16 cellular contexts compared by ENCODE assay signal in genomic region chr7:97107192-97107800, GRCh38. TPM values are rescaled to one million over a fixed set of nuclear protein-coding genes. Genes with fewer than 3 reads are reported as not detected.
DNase-seq lines count a peak whose midpoint lies in the region; ATAC-seq, FAIRE-seq and TF ChIP-seq lines count a peak whose summit lies in the region.
"Had no signal": no experiment of that assay in that cellular context is flagged by ENCODE, and none has a peak within 500 bp of the region (broad histone marks: within the 10 kb centered on the region; RNA-seq: fewer than 3 reads in every experiment).

No MANE protein-coding gene starts in this region.

- TF ChIP-seq POLR2A in HepG2 (IDR thresholded peaks at IDR 0.05; ENCODE audit: insufficient read depth in 1 of 2, low read depth in 2 of 2, low read length in 2 of 2) (no peak), right lobe of liver (IDR thresholded peaks at IDR 0.05) (no peak)

- intact Hi-C loops in HepG2 (cut with micrococcal nuclease; ENCODE audit: unreplicated experiment) (no loop called here), right lobe of liver (cut with DNase I) (loop anchor here in 1 of 2 donors (10.0 kb wide), 1 partner anchor 728 kb away; no protein-coding TSS in a partner anchor), Right ventricle myocardium inferior (cut with DNase I) (no loop called here)

- no peaks in the 10 kb centered on the region for H3K4me1 Mint-ChIP-seq in type B pancreatic cell (ENCODE audit: unreplicated experiment)

- H3K4me3 Mint-ChIP-seq in type B pancreatic cell, result no peak overlapping the region

- CTCF ChIA-PET in HepG2 (lab: Yijun Ruan, JAX; ENCODE audit: low intra/inter-chr PET ratio, low total read pairs), result interaction anchor here (1.9 kb wide), 1 partner anchor 739 kb away, joined by 3 read pairs; no protein-coding TSS in a partner anchor

- BruUV-seq in HepG2 (replicated peaks; lab: Mats Ljungman, UMichigan), result no TSS peak

- H3K36me3 ChIP-seq in HepG2 (replicated peaks in 1 of 2; ENCODE audit: control insufficient read depth in 1 of 2, insufficient read depth in 2 of 2, low read length in 2 of 2) (no peaks in the 10 kb centered on the region), right lobe of liver (no peaks in the 10 kb centered on the region), hepatocyte (replicated peaks; ENCODE audit: insufficient read depth, low read depth) (no peaks in the 10 kb centered on the region)

- H3K79me2 ChIP-seq in HepG2 (ENCODE audit: insufficient read depth, low read length) (no peaks in the 10 kb centered on the region), hepatocyte (no peaks in the 10 kb centered on the region)

- TF ChIP-seq CTCF in HepG2 (CRISPR knock-in tag; IDR thresholded peaks at IDR 0.05) (no peak), right lobe of liver (IDR thresholded peaks at IDR 0.05) (no peak), fibroblast of the aortic adventitia (IDR thresholded peaks at IDR 0.05; ENCODE audit: insufficient read depth, low read length) (no peak), type B pancreatic cell (conservative IDR thresholded peaks at IDR 0.05) (no peak), hepatocyte (IDR thresholded peaks at IDR 0.05; ENCODE audit: poor library complexity) (no peak)

- peak overlapping the region; percentile 57 for H3K27ac Mint-ChIP-seq in type B pancreatic cell

- no peaks in the 10 kb centered on the region for H4K20me1 ChIP-seq in HepG2 (ENCODE audit: insufficient read depth, low read length)
- no peaks in the 10 kb centered on the region for H4K20me1 ChIP-seq in hepatocyte (ENCODE audit: insufficient read depth, poor library complexity, severe bottlenecking)

- peaks cover 4% of the 10 kb centered on the region for H3K9me3 Mint-ChIP-seq in type B pancreatic cell

- H3K27me3 Mint-ChIP-seq in type B pancreatic cell, result peaks cover 15% of the 10 kb centered on the region

- no peaks in the 10 kb centered on the region; the same call in 1 of the 2 replicates for H3K4me1 ChIP-seq in HepG2 (ENCODE audit: insufficient read depth, low read length)
- no peaks in the 10 kb centered on the region for H3K4me1 ChIP-seq in right lobe of liver
- H3K4me1 ChIP-seq in hepatocyte (ENCODE audit: insufficient read depth), result no peaks in the 10 kb centered on the region
- H3K4me1 ChIP-seq: Caco-2 had no signal

- H3K27me3 ChIP-seq in HepG2 (ENCODE audit: control insufficient read depth in 1 of 2, insufficient read depth in 2 of 2, low read length in 2 of 2), result peaks cover 0 to 3% of the 10 kb centered on the region in 2 experiments; a peak in 1 of 5 replicates
- H3K27me3 ChIP-seq in right lobe of liver, result no peaks in the 10 kb centered on the region
- H3K27me3 ChIP-seq in hepatocyte, result peaks cover 2% of the 10 kb centered on the region

- TF ChIP-seq EP300 in HepG2 (IDR thresholded peaks at IDR 0.05; ENCODE audit: low read depth in 2 of 2, low read length in 2 of 2) (no peak), HepG2 (CRISPR knock-in tag; IDR thresholded peaks at IDR 0.05; ENCODE audit: borderline replicate concordance) (no peak)

- WGBS in HepG2 (ENCODE audit: low lambda C conversion rate), result 2% methylated on average over 2 of the region's 2 CpGs
- WGBS in right lobe of liver (ENCODE audit: insufficient coverage, low coverage, low lambda C conversion rate, missing lambda C conversion rate), result 63% methylated on average over 2 of the region's 2 CpGs
- 98% methylated on average over 2 of the region's 2 CpGs for WGBS in hepatocyte (ENCODE audit: low lambda C conversion rate, missing lambda C conversion rate)

- no peaks in the 10 kb centered on the region for H3K9me2 ChIP-seq in hepatocyte (replicated peaks; ENCODE audit: insufficient read depth)
- H3K9me2 ChIP-seq: SK-N-SH had no signal

- POLR2A ChIA-PET in HepG2 (lab: Yijun Ruan, JAX), result no interaction called here

- H3K9ac ChIP-seq in HepG2 (ENCODE audit: insufficient read depth, low read depth, low read length), result no peak overlapping the region
- H3K9ac ChIP-seq: SK-N-SH had no signal

- DNase-seq in HepG2 (ENCODE audit: low spot score) (no peak), right lobe of liver (no peak), amniotic epithelial cell (ENCODE audit: low read depth) (peak; percentile 55), fibroblast of the aortic adventitia (ENCODE audit: low read depth) (peak; percentile 49), type B pancreatic cell (ENCODE audit: extremely low spot score, unreplicated experiment) (no peak), hepatocyte (ENCODE audit: low spot score) (no peak), NCI-H2196 (lab: John Stamatoyannopoulos, UW; ENCODE audit: unreplicated experiment) (no peak), Right ventricle myocardium inferior (ENCODE audit: missing footprints) (no peak)
- DNase-seq: Caco-2, NCI-H1694 treated with DMSO at 0.1 percent for 48 hours, NCI-H446 treated with DMSO at 0.1 percent for 48 hours, NCI-H748 treated with DMSO at 0.1 percent for 48 hours, Right ventricle myocardium superior, SK-N-SH had no signal

- H3K4me3 ChIP-seq in HepG2 (replicated peaks in 1 of 3; ENCODE audit: insufficient read depth in 1 of 3, low read depth in 2 of 3, low read length in 3 of 3) (no peak overlapping the region), right lobe of liver (no peak overlapping the region), fibroblast of the aortic adventitia (ENCODE audit: low read depth, low read length) (no peak overlapping the region), hepatocyte (no peak overlapping the region)

- TF ChIP-seq RAD21 in HepG2 (CRISPR knock-in tag; IDR thresholded peaks at IDR 0.05), result no peak

- ATAC-seq in HepG2, result no peak
- ATAC-seq in right lobe of liver, result no peak
- no peak for ATAC-seq in Right ventricle myocardium inferior
- ATAC-seq: HCT116 had no signal

- FAIRE-seq in HepG2 (lab: Jason Lieb, UNC), result no peak

- H3K27ac ChIP-seq in HepG2 (ENCODE audit: extremely low read length, insufficient read depth, low read length) (no peak overlapping the region), right lobe of liver (no peak overlapping the region), hepatocyte (no peak overlapping the region)
- H3K27ac ChIP-seq: C4-2B had no signal

- no peak overlapping the region for H3K4me2 ChIP-seq in HepG2 (ENCODE audit: low read depth, low read length)
- H3K4me2 ChIP-seq in hepatocyte, result no peak overlapping the region
- H3K4me2 ChIP-seq: SK-N-SH had no signal

- H2AFZ ChIP-seq in HepG2 (ENCODE audit: low read length) (no peak overlapping the region), hepatocyte (no peak overlapping the region)

- in situ Hi-C loops in HepG2 (cut with HindIII; ENCODE audit: extremely low pct_ligation_motif_present, low pct_unique_long_range_greater_than_20kb), result no loop called here

- peaks cover 6% of the 10 kb centered on the region; the same call in 1 of the 2 replicates for H3K9me3 ChIP-seq in HepG2 (ENCODE audit: low read length)
- H3K9me3 ChIP-seq in right lobe of liver, result no peaks in the 10 kb centered on the region
- H3K9me3 ChIP-seq in hepatocyte (ENCODE audit: low read depth), result no peaks in the 10 kb centered on the region
- H3K9me3 ChIP-seq: Caco-2, SK-N-SH had no signal

- no peaks in the 10 kb centered on the region for H3K36me3 Mint-ChIP-seq in type B pancreatic cell

TF ChIP-seq in HepG2, 621 proteins besides CTCF, POLR2A, EP300 and RAD21:
- TF ChIP-seq MAFG (CRISPR knock-in tag; IDR thresholded peaks at IDR 0.05) (no peak), ZNF124 (CRISPR knock-in tag; IDR thresholded peaks at IDR 0.05) (peak; percentile 96; the same call in 1 of the 2 replicates)

RNA-seq across cellular contexts. Expression of gene SDHAF3, which starts 10.2 kb away (rescaled TPM):
- 32.6 and 46.9 TPM in 2 replicates for total RNA-seq in HepG2 (2016; rRNA removed; fragmentation: Illumina TruSeq; extraction: Trizol)
- total RNA-seq in HepG2 (2016; cell fraction: cytosol; rRNA removed; fragmentation: Illumina TruSeq; extraction: Trizol; ENCODE audit: low read depth), result 16.0 and 21.0 TPM in 2 replicates
- total RNA-seq in HepG2 (2016; cell fraction: insoluble cytoplasmic fraction; rRNA removed; fragmentation: Illumina TruSeq; extraction: Trizol), result 40.1 and 50.4 TPM in 2 replicates
- 26.3 and 29.6 TPM in 2 replicates for total RNA-seq in HepG2 (2016; cell fraction: membrane; rRNA removed; fragmentation: Illumina TruSeq; extraction: Trizol)
- 17.6 and 22.6 TPM in 2 replicates for total RNA-seq in HepG2 (2016; cell fraction: nucleus; rRNA removed; fragmentation: Illumina TruSeq; extraction: Trizol)
- 11.7 and 15.2 TPM in 2 replicates for polyA plus RNA-seq in HepG2 (2011; rRNA removed)
- 7.3 and 9.3 TPM in 2 replicates for polyA plus RNA-seq in HepG2 (2011; cell fraction: cytosol; rRNA removed)
- polyA plus RNA-seq in HepG2 (2011; cell fraction: nucleus; rRNA removed), result 2.2 and 2.8 TPM in 2 replicates
- 21.1 and 45.4 TPM in 2 replicates for polyA plus RNA-seq in HepG2 (2012)
- polyA plus RNA-seq in HepG2 (2016; cell fraction: cytosol; fragmentation: Illumina TruSeq; extraction: Trizol; ENCODE audit: low read depth), result 18.5 and 25.0 TPM in 2 replicates
- 71.8 and 79.1 TPM in 2 replicates for polyA plus RNA-seq in HepG2 (2016; cell fraction: insoluble cytoplasmic fraction; fragmentation: Illumina TruSeq; extraction: Trizol; ENCODE audit: low read depth)
- polyA plus RNA-seq in HepG2 (2016; cell fraction: membrane; fragmentation: Illumina TruSeq; extraction: Trizol; ENCODE audit: low read depth), result 38.7 and 40.8 TPM in 2 replicates
- polyA plus RNA-seq in HepG2 (2016; cell fraction: nucleus; fragmentation: Illumina TruSeq; extraction: Trizol; ENCODE audit: insufficient read depth, low read depth), result 32.4 and 35.9 TPM in 2 replicates
- 27.1 and 28.0 TPM in 2 replicates for polyA minus RNA-seq in HepG2 (2011; rRNA and poly(A)+ RNA removed; ENCODE audit: low replicate concordance)
- polyA minus RNA-seq in HepG2 (2011; cell fraction: cytosol; rRNA and poly(A)+ RNA removed), result 20.5 and 23.2 TPM in 2 replicates
- 16.6 and 19.9 TPM in 2 replicates for polyA minus RNA-seq in HepG2 (2011; cell fraction: nucleus; rRNA and poly(A)+ RNA removed)
- 10 to 100 TPM in 4 of 6 experiments, 1 to 10 TPM in 2; 8.5 to 15.5 (median 12.1) TPM for total RNA-seq in right lobe of liver
- 6.0 and 16.0 TPM in 2 replicates for total RNA-seq in fibroblast of the aortic adventitia (ENCODE audit: low replicate concordance)
- 18.3 and 18.4 TPM in 2 replicates for total RNA-seq in type B pancreatic cell (ENCODE audit: low replicate concordance)
- 17.5 and 22.1 TPM in 2 replicates for total RNA-seq in hepatocyte
- polyA plus RNA-seq in hepatocyte, result 19.2 and 20.1 TPM in 2 replicates
- total RNA-seq in Right ventricle myocardium inferior, result 24.6 TPM

Comparison
In these comparisons a context has a peak if more than half of its experiments do, and no peak if none do; other contexts are left out.
1. DNase-seq: peak in amniotic epithelial cell (single experiment) and fibroblast of the aortic adventitia (single experiment); none in HepG2 (single experiment), right lobe of liver (0 of 3), type B pancreatic cell (single experiment), hepatocyte (single experiment), NCI-H2196 (single experiment) and Right ventricle myocardium inferior (single experiment).